ENCODE assay signal across 13 cellular contexts in genomic region chr9:136541709-136542108, GRCh38. TPM values are rescaled to one million over a fixed set of nuclear protein-coding genes. Genes with fewer than 3 reads are reported as not detected.
DNase-seq lines count a peak whose midpoint lies in the region; ATAC-seq, FAIRE-seq and TF ChIP-seq lines count a peak whose summit lies in the region.
"Had no signal": no experiment of that assay in that cellular context is flagged by ENCODE, and none has a peak within 500 bp of the region (broad histone marks: within the 10 kb centered on the region; RNA-seq: fewer than 3 reads in every experiment).

No MANE protein-coding gene starts in this region.

- H3K4me3 ChIP-seq in BLaER1 treated with 17β-estradiol and CSF1 and Interleukin-3, amounts not matched to agents 10 nM and 100 nM, result no peak overlapping the region
- H3K4me3 ChIP-seq in Peyer's patch (no peak overlapping the region), endothelial cell of umbilical vein (replicated peaks in 1 of 3; ENCODE audit: insufficient read depth in 1 of 3, low read depth in 1 of 3, low read length in 3 of 3) (no peak overlapping the region)
- H3K4me3 ChIP-seq: MG63 had no signal

- H3K9me1 ChIP-seq in endothelial cell of umbilical vein (replicated peaks; ENCODE audit: control insufficient read depth, extremely low read depth, insufficient read depth, low read length), result no peaks in the 10 kb centered on the region

- ATAC-seq in GM19455 (IDR thresholded peaks at IDR 0.05; ENCODE audit: unreplicated experiment) (no peak), HG03432 (IDR thresholded peaks at IDR 0.05; ENCODE audit: unreplicated experiment) (no peak), GM21717 (IDR thresholded peaks at IDR 0.05; ENCODE audit: unreplicated experiment) (no peak)
- ATAC-seq: esophagus mucosa; stimulated activated naive CD8-positive, alpha-beta T cell treated with anti-CD3 and anti-CD28 coated beads, Interleukin-15, Interleukin-2, amounts not matched to agents 100 U/mL and 50 U/mL, for 24 hours had no signal

- POLR2A ChIA-PET in endothelial cell of umbilical vein (lab: Charles Lee), result interaction anchor here (1.7 kb wide), 1 partner anchor 11 kb away, joined by 9 read pairs; no protein-coding TSS in a partner anchor

- no peak for FAIRE-seq in endothelial cell of umbilical vein (lab: Jason Lieb, UNC)

- H3K27me3 ChIP-seq in BLaER1 treated with 17β-estradiol and CSF1 and Interleukin-3, amounts not matched to agents 10 nM and 100 nM, result no peaks in the 10 kb centered on the region
- H3K27me3 ChIP-seq in Peyer's patch (no peaks in the 10 kb centered on the region), endothelial cell of umbilical vein (ENCODE audit: control insufficient read depth in 2 of 2, insufficient read depth in 2 of 2, low read length in 2 of 2) (no peaks in the 10 kb centered on the region)
- H3K27me3 ChIP-seq: MG63 had no signal

- H3K9ac ChIP-seq in BLaER1 treated with 17β-estradiol and CSF1 and Interleukin-3, amounts not matched to agents 10 nM and 100 nM, result peak overlapping the region in 4 of 11 experiments; percentile 1 to 70 (median 28); a peak in 5 of 22 replicates
- H3K9ac ChIP-seq in endothelial cell of umbilical vein (replicated peaks; ENCODE audit: extremely low read depth, insufficient read depth, low read length), result no peak overlapping the region
- H3K9ac ChIP-seq: SK-N-SH had no signal

- peak overlapping the region in 8 of 11 experiments; percentile 5 to 99 (median 96); a peak in 10 of 22 replicates for H3K4me2 ChIP-seq in BLaER1 treated with 17β-estradiol and CSF1 and Interleukin-3, amounts not matched to agents 10 nM and 100 nM
- H3K4me2 ChIP-seq in endothelial cell of umbilical vein (ENCODE audit: insufficient read depth, low read length), result no peak overlapping the region
- H3K4me2 ChIP-seq: SK-N-SH had no signal

- TF ChIP-seq CTCF in Peyer's patch (IDR thresholded peaks at IDR 0.05) (no peak), endothelial cell of umbilical vein (IDR thresholded peaks at IDR 0.05; ENCODE audit: extremely low read depth in 1 of 2, insufficient read depth in 1 of 2, low read depth in 1 of 2, low read length in 2 of 2) (no peak)

- no peaks in the 10 kb centered on the region for H3K9me3 ChIP-seq in BLaER1 treated with 17β-estradiol and CSF1 and Interleukin-3, amounts not matched to agents 10 nM and 100 nM (replicated peaks in 1 of 11)
- H3K9me3 ChIP-seq in Peyer's patch (no peaks in the 10 kb centered on the region), endothelial cell of umbilical vein (replicated peaks; ENCODE audit: control insufficient read depth, insufficient read depth, low read length) (no peaks in the 10 kb centered on the region)
- H3K9me3 ChIP-seq: MG63, SK-N-SH had no signal

- H4K20me1 ChIP-seq in BLaER1 treated with 17β-estradiol and CSF1 and Interleukin-3, amounts not matched to agents 10 nM and 100 nM, result peaks cover 72 to 89% (median 83%) of the 10 kb centered on the region in 11 experiments
- no peaks in the 10 kb centered on the region for H4K20me1 ChIP-seq in endothelial cell of umbilical vein (replicated peaks; ENCODE audit: control insufficient read depth, extremely low read depth, insufficient read depth, low read length)

- no peak overlapping the region for H3K27ac ChIP-seq in BLaER1 treated with 17β-estradiol and CSF1 and Interleukin-3, amounts not matched to agents 10 nM and 100 nM
- H3K27ac ChIP-seq in Peyer's patch (peak overlapping the region; percentile 81 to 92 (median 83)), endothelial cell of umbilical vein (ENCODE audit: insufficient read depth, low read depth, low read length) (peak overlapping the region; percentile 80)

- no peak for TF ChIP-seq POLR2A in Peyer's patch (IDR thresholded peaks at IDR 0.05)
- TF ChIP-seq POLR2A in endothelial cell of umbilical vein (IDR thresholded peaks at IDR 0.05; ENCODE audit: low read depth, low read length), result no peak

- no peak for DNase-seq in Peyer's patch
- no peak for DNase-seq in endothelial cell of umbilical vein (ENCODE audit: low read depth, low spot score)
- DNase-seq in putamen (ENCODE audit: low spot score), result peak; percentile 62
- no peak for DNase-seq in NCI-H2081 treated with DMSO at 0.1 percent for 48 hours (lab: John Stamatoyannopoulos, UW)
- DNase-seq: MG63; SK-N-SH; stimulated activated CD4-positive, alpha-beta T cell treated with anti-CD3 and anti-CD28 coated beads, Interleukin-4, amount 100 ng/mL, for 24 hours; stimulated activated naive CD8-positive, alpha-beta T cell treated with anti-CD3 and anti-CD28 coated beads, Interleukin-15, Interleukin-2, amounts not matched to agents 100 U/mL and 50 U/mL, for 24 hours had no signal

- intact Hi-C loops in endothelial cell of umbilical vein (cut with micrococcal nuclease), result loop anchor here (5.0 kb wide), 1 partner anchor 171 kb away; the partner anchor contains the start of gene DIPK1B

- H3K79me2 ChIP-seq in endothelial cell of umbilical vein (ENCODE audit: control insufficient read depth, insufficient read depth, low read length), result peaks cover 80% of the 10 kb centered on the region

- BruUV-seq in endothelial cell of umbilical vein (replicated peaks; lab: Mats Ljungman, UMichigan), result no TSS peak

- dilution Hi-C loops in endothelial cell of umbilical vein (cut with MboI; ENCODE audit: extremely low pct_ligation_motif_present, low sequenced_read_pairs), result no loop called here

- H3K4me1 ChIP-seq in BLaER1 treated with 17β-estradiol and CSF1 and Interleukin-3, amounts not matched to agents 10 nM and 100 nM, result peaks cover 73 to 82% (median 78%) of the 10 kb centered on the region in 10 experiments
- H3K4me1 ChIP-seq in Peyer's patch, result peaks cover 4 to 80% (median 40%) of the 10 kb centered on the region in 4 donors
- peaks cover 64% of the 10 kb centered on the region for H3K4me1 ChIP-seq in endothelial cell of umbilical vein (ENCODE audit: control insufficient read depth, extremely low read depth, insufficient read depth, low read length)

- H2AFZ ChIP-seq in endothelial cell of umbilical vein (ENCODE audit: low read depth, low read length), result no peak overlapping the region

- H3K36me3 ChIP-seq in BLaER1 treated with 17β-estradiol and CSF1 and Interleukin-3, amounts not matched to agents 10 nM and 100 nM, result peaks cover 23 to 46% (median 39%) of the 10 kb centered on the region in 11 experiments
- peaks cover 0 to 6% (median 0%) of the 10 kb centered on the region in 3 donors for H3K36me3 ChIP-seq in Peyer's patch
- H3K36me3 ChIP-seq in endothelial cell of umbilical vein (ENCODE audit: control insufficient read depth in 2 of 2, extremely low read depth in 1 of 2, insufficient read depth in 2 of 2, low read length in 2 of 2), result peaks cover 9 to 30% of the 10 kb centered on the region in 2 experiments
- H3K36me3 ChIP-seq: MG63 had no signal

- CTCF ChIA-PET in endothelial cell of umbilical vein (lab: Charles Lee), result interaction anchor here (0.6 to 6.4 kb wide), 5 partner anchors 11 to 85 kb away, joined by 3 to 59 read pairs (median 5); no protein-coding TSS in a partner anchor

TF ChIP-seq in endothelial cell of umbilical vein, 7 proteins besides CTCF, POLR2A, EP300 and RAD21:
- TF ChIP-seq MAX (IDR thresholded peaks at IDR 0.05; ENCODE audit: insufficient read depth, insufficient read length) (no peak), JUN (IDR thresholded peaks at IDR 0.05; ENCODE audit: borderline replicate concordance, insufficient read depth, insufficient read length, low read depth) (no peak), GATA2 (IDR thresholded peaks at IDR 0.05; ENCODE audit: insufficient read depth, insufficient read length, low read depth, low read length) (no peak), MYC (IDR thresholded peaks at IDR 0.05; ENCODE audit: low read depth, low read length) (no peak), FOS (IDR thresholded peaks at IDR 0.05; ENCODE audit: borderline replicate concordance, insufficient read depth, low read length) (no peak), POLR2AphosphoS5 (IDR thresholded peaks at IDR 0.05; ENCODE audit: insufficient read depth, low read depth, low read length) (no peak), EZH2 (IDR thresholded peaks at IDR 0.05; ENCODE audit: borderline replicate concordance, low read depth, low read length, severe bottlenecking) (no peak)

RNA-seq across cellular contexts. Expression of gene NOTCH1, which starts 4.1 kb away (rescaled TPM):
- total RNA-seq in Peyer's patch (10 to 100 TPM; 38.2 to 95.7 (median 53.8) TPM), endothelial cell of umbilical vein (153 and 161 TPM in 2 replicates)
- polyA plus RNA-seq in endothelial cell of umbilical vein, result 27.0 and 31.7 TPM in 2 replicates
- polyA plus RNA-seq in endothelial cell of umbilical vein (2011; cell fraction: cytosol; rRNA removed), result 22.4 and 26.2 TPM in 2 replicates
- 75.3 and 84.8 TPM in 2 replicates for polyA plus RNA-seq in endothelial cell of umbilical vein (2011; cell fraction: nucleus; rRNA removed)
- polyA plus RNA-seq in endothelial cell of umbilical vein (2012), result 33.7 and 50.3 TPM in 2 replicates
- 52.5 and 73.2 TPM in 2 replicates for polyA minus RNA-seq in endothelial cell of umbilical vein
- polyA minus RNA-seq in endothelial cell of umbilical vein (2011; cell fraction: cytosol; rRNA and poly(A)+ RNA removed), result 13.9 TPM
- 49.7 and 95.4 TPM in 2 replicates for polyA minus RNA-seq in endothelial cell of umbilical vein (2011; cell fraction: nucleus; rRNA and poly(A)+ RNA removed)

RNA-seq across cellular contexts. Expression of gene SEC16A, which starts 58.9 kb away (rescaled TPM):
- total RNA-seq in Peyer's patch (10 to 100 TPM; 63.5 to 80.8 (median 74.6) TPM), endothelial cell of umbilical vein (76.7 and 80.6 TPM in 2 replicates)
- 33.5 and 34.5 TPM in 2 replicates for polyA plus RNA-seq in endothelial cell of umbilical vein
- 38.4 and 38.9 TPM in 2 replicates for polyA plus RNA-seq in endothelial cell of umbilical vein (2011; cell fraction: cytosol; rRNA removed)
- 116 and 118 TPM in 2 replicates for polyA plus RNA-seq in endothelial cell of umbilical vein (2011; cell fraction: nucleus; rRNA removed)
- 61.7 and 62.2 TPM in 2 replicates for polyA plus RNA-seq in endothelial cell of umbilical vein (2012)
- polyA minus RNA-seq in endothelial cell of umbilical vein, result 41.8 and 45.2 TPM in 2 replicates
- polyA minus RNA-seq in endothelial cell of umbilical vein (2011; cell fraction: cytosol; rRNA and poly(A)+ RNA removed), result 46.3 TPM
- 40.9 and 44.0 TPM in 2 replicates for polyA minus RNA-seq in endothelial cell of umbilical vein (2011; cell fraction: nucleus; rRNA and poly(A)+ RNA removed)

Comparison
In these comparisons a context has a peak if more than half of its experiments do, and no peak if none do; other contexts are left out.
1. H3K27ac ChIP-seq: peak in Peyer's patch (4 of 4) and endothelial cell of umbilical vein (single experiment); none in BLaER1 treated with 17β-estradiol and CSF1 and Interleukin-3, amounts not matched to agents 10 nM and 100 nM (0 of 11).